1 cellular context compared by ENCODE assay signal in genomic region chr2:9796056-9796792, GRCh38.
TF ChIP-seq lines count a peak whose summit lies in the region.

No MANE protein-coding gene starts in this region.

TF ChIP-seq in IMR-90, 13 proteins besides CTCF, POLR2A, EP300 and RAD21 (continued from another document):
- TF ChIP-seq, protein P1, sequence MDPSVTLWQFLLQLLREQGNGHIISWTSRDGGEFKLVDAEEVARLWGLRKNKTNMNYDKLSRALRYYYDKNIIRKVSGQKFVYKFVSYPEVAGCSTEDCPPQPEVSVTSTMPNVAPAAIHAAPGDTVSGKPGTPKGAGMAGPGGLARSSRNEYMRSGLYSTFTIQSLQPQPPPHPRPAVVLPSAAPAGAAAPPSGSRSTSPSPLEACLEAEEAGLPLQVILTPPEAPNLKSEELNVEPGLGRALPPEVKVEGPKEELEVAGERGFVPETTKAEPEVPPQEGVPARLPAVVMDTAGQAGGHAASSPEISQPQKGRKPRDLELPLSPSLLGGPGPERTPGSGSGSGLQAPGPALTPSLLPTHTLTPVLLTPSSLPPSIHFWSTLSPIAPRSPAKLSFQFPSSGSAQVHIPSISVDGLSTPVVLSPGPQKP (IDR thresholded peaks at IDR 0.05; ENCODE audit: borderline replicate concordance, low read depth, low read length) = no peak
- TF ChIP-seq MXI1 (IDR thresholded peaks at IDR 0.05; ENCODE audit: borderline replicate concordance, low read depth, low read length) (no peak), BHLHE40 (IDR thresholded peaks at IDR 0.05; ENCODE audit: low read depth, low read length) (no peak), USF2 (IDR thresholded peaks at IDR 0.05; ENCODE audit: low read depth, low read length) (no peak), SMC3 (IDR thresholded peaks at IDR 0.05; ENCODE audit: low read depth, low read length) (no peak), MAFK (IDR thresholded peaks at IDR 0.05; ENCODE audit: low read depth, low read length) (no peak), CEBPB (IDR thresholded peaks at IDR 0.05; ENCODE audit: low read depth, low read length) (no peak), RFX5 (IDR thresholded peaks at IDR 0.05; ENCODE audit: low read depth, low read length) (no peak), FOS (IDR thresholded peaks at IDR 0.05; ENCODE audit: low read depth, low read length) (no peak), MAZ (IDR thresholded peaks at IDR 0.05; ENCODE audit: borderline replicate concordance, low read depth, low read length) (no peak), NFE2L2 (IDR thresholded peaks at IDR 0.05; ENCODE audit: low read depth, low read length) (no peak)
TF ChIP-seq in IMR-90: peak in this region for 0.
